10 cellular contexts compared by ENCODE assay signal in the genomic region with DNA sequence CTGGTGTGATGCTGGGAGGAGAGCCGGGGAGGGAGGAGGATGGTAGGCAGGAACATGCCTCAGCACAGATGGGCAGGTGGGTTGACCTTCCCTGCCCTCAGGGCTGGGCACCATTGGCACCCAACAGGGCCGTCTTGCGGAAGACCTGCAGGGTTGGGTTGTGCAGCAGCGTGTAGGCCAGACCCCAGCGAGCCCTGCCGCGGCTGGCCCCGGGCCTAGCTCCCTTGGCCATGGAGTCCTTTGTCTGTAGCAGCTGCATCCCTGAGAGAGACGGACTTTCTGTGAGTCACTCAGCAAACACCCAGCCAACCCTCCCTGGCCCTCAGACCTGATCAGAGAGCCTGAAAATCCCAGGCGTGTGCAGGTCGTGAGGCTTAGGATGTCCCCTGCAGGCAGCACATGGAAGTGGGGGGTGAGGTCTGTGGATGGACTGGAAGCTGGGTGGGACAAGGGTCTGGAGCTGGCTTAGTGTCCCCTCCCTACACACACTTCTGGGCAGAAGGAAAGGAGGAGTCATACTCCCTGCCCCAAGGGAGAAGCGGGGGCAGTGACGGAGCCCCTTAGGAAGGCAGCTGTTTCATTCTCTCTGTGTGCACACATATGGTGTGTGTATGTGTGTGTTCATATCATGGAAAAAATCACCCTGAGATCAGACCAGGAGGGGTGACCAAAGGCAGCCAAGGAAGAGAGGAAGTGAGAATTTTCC. TPM values are rescaled to one million over a fixed set of nuclear protein-coding genes. Genes with fewer than 3 reads are reported as not detected.
DNase-seq lines count a peak whose midpoint lies in the region; ATAC-seq and TF ChIP-seq lines count a peak whose summit lies in the region.
"Had no signal": no experiment of that assay in that cellular context is flagged by ENCODE, and none has a peak within 500 bp of the region (broad histone marks: within the 10 kb centered on the region; RNA-seq: fewer than 3 reads in every experiment).

No MANE protein-coding gene starts in this region.

- no peak overlapping the region for H3K27ac ChIP-seq in BLaER1 treated with 17β-estradiol and CSF1 and Interleukin-3, amounts not matched to agents 10 nM and 100 nM
- no peak overlapping the region; the same call in 1 of the 2 replicates for H3K27ac ChIP-seq in SJCRH30

- no peaks in the 10 kb centered on the region for H3K9me3 Mint-ChIP-seq in immature natural killer cell
- H3K9me3 Mint-ChIP-seq: activated naive CD4-positive, alpha-beta T cell treated with anti-CD3 and anti-CD28 coated beads, Interleukin-2, amount 10 ng/mL, durations not matched to agents 7 days and 5 days had no signal

- peak; percentile 28 to 29 for DNase-seq in SJCRH30
- peak; percentile 63 for DNase-seq in fibroblast of pulmonary artery (ENCODE audit: low read depth)
- DNase-seq in omental fat pad (ENCODE audit: low spot score) = no peak
- no peak for DNase-seq in immature natural killer cell
- DNase-seq in amniotic stem cell (lab: John Stamatoyannopoulos, UW) = no peak
- no peak for DNase-seq in NCI-H2081 treated with DMSO at 0.1 percent for 48 hours (lab: John Stamatoyannopoulos, UW)
- DNase-seq: activated naive CD4-positive, alpha-beta T cell treated with anti-CD3 and anti-CD28 coated beads, Interleukin-2, amount 10 ng/mL, durations not matched to agents 7 days and 5 days; NCI-H510A treated with DMSO at 0.1 percent for 48 hours had no signal

- peaks cover 0 to 32% (median 0%) of the 10 kb centered on the region in 11 experiments; a peak in 5 of 22 replicates for H4K20me1 ChIP-seq in BLaER1 treated with 17β-estradiol and CSF1 and Interleukin-3, amounts not matched to agents 10 nM and 100 nM

- H3K4me2 ChIP-seq in BLaER1 treated with 17β-estradiol and CSF1 and Interleukin-3, amounts not matched to agents 10 nM and 100 nM = peak overlapping the region in 6 of 11 experiments; percentile 8 to 37 (median 32); a peak in 9 of 22 replicates

- H3K27me3 Mint-ChIP-seq in immature natural killer cell (ENCODE audit: low read depth in 3 of 3) = peaks cover 2 to 3% (median 3%) of the 10 kb centered on the region in 3 donors

- peaks cover 0 to 19% (median 7%) of the 10 kb centered on the region in 10 experiments; a peak in 11 of 20 replicates for H3K4me1 ChIP-seq in BLaER1 treated with 17β-estradiol and CSF1 and Interleukin-3, amounts not matched to agents 10 nM and 100 nM
- peaks cover 42% of the 10 kb centered on the region for H3K4me1 ChIP-seq in SJCRH30

- H3K4me3 ChIP-seq in BLaER1 treated with 17β-estradiol and CSF1 and Interleukin-3, amounts not matched to agents 10 nM and 100 nM = no peak overlapping the region
- no peak overlapping the region for H3K4me3 ChIP-seq in SJCRH30
- no peak overlapping the region for H3K4me3 ChIP-seq in fibroblast of pulmonary artery (replicated peaks; ENCODE audit: low read depth, low read length)

- no peaks in the 10 kb centered on the region for H3K27me3 ChIP-seq in BLaER1 treated with 17β-estradiol and CSF1 and Interleukin-3, amounts not matched to agents 10 nM and 100 nM
- H3K27me3 ChIP-seq in SJCRH30 = no peaks in the 10 kb centered on the region

- H3K36me3 ChIP-seq in BLaER1 treated with 17β-estradiol and CSF1 and Interleukin-3, amounts not matched to agents 10 nM and 100 nM = no peaks in the 10 kb centered on the region
- H3K36me3 ChIP-seq in SJCRH30 = peaks cover 4% of the 10 kb centered on the region

- H3K36me3 Mint-ChIP-seq in immature natural killer cell = no peaks in the 10 kb centered on the region
- H3K36me3 Mint-ChIP-seq: activated naive CD4-positive, alpha-beta T cell treated with anti-CD3 and anti-CD28 coated beads, Interleukin-2, amount 10 ng/mL, durations not matched to agents 7 days and 5 days had no signal

- H3K27ac Mint-ChIP-seq in immature natural killer cell = no peak overlapping the region
- H3K27ac Mint-ChIP-seq: activated naive CD4-positive, alpha-beta T cell treated with anti-CD3 and anti-CD28 coated beads, Interleukin-2, amount 10 ng/mL, durations not matched to agents 7 days and 5 days had no signal

- H3K9ac ChIP-seq in BLaER1 treated with 17β-estradiol and CSF1 and Interleukin-3, amounts not matched to agents 10 nM and 100 nM = no peak overlapping the region

- no peak overlapping the region for H3K4me3 Mint-ChIP-seq in immature natural killer cell
- H3K4me3 Mint-ChIP-seq: activated naive CD4-positive, alpha-beta T cell treated with anti-CD3 and anti-CD28 coated beads, Interleukin-2, amount 10 ng/mL, durations not matched to agents 7 days and 5 days had no signal

- ATAC-seq in omental fat pad (ENCODE audit: low FRiP score) (peak; percentile 5), GM21717 (IDR thresholded peaks at IDR 0.05; ENCODE audit: unreplicated experiment) (no peak)

- H3K4me1 Mint-ChIP-seq in immature natural killer cell = no peaks in the 10 kb centered on the region
- H3K4me1 Mint-ChIP-seq: activated naive CD4-positive, alpha-beta T cell treated with anti-CD3 and anti-CD28 coated beads, Interleukin-2, amount 10 ng/mL, durations not matched to agents 7 days and 5 days had no signal

- TF ChIP-seq CTCF in fibroblast of pulmonary artery (IDR thresholded peaks at IDR 0.05; ENCODE audit: low read length, missing control alignments) (peak; percentile 16), omental fat pad (IDR thresholded peaks at IDR 0.05) (no peak)

- no peaks in the 10 kb centered on the region for H3K9me3 ChIP-seq in BLaER1 treated with 17β-estradiol and CSF1 and Interleukin-3, amounts not matched to agents 10 nM and 100 nM (replicated peaks in 1 of 11)
- H3K9me3 ChIP-seq in SJCRH30 (replicated peaks) = no peaks in the 10 kb centered on the region

RNA-seq across cellular contexts. Expression of gene ISLR, which starts 6.6 kb away (rescaled TPM):
- 19.8 and 27.7 TPM in 2 replicates for total RNA-seq in SJCRH30 (2014; rRNA removed; shearing (Covaris generic))
- total RNA-seq in omental fat pad = 100 to 1,000 TPM in 1 of 4 donors, 10 to 100 TPM in 3; 30.6 to 110 (median 65.5) TPM
- not detected for polyA plus RNA-seq in immature natural killer cell

RNA-seq across cellular contexts. Expression of gene STRA6, which starts 22.5 kb away (rescaled TPM):
- 67.8 and 94.4 TPM in 2 replicates for total RNA-seq in SJCRH30 (2014; rRNA removed; shearing (Covaris generic))
- total RNA-seq in omental fat pad = under 1 TPM in 1 of 4 donors, not detected in 3; 0.19 TPM
- polyA plus RNA-seq in immature natural killer cell = not detected

RNA-seq across cellular contexts. Expression of gene ISLR2, which starts 49.8 kb away (rescaled TPM):
- 0.30 TPM in 1 of 2 replicates, not detected in the other for total RNA-seq in SJCRH30 (2014; rRNA removed; shearing (Covaris generic))
- total RNA-seq in omental fat pad = 1 to 10 TPM in 2 of 4 donors, under 1 TPM in 1, not detected in 1; 0.69 to 4.7 (median 1.1) TPM
- polyA plus RNA-seq in immature natural killer cell = not detected

RNA-seq across cellular contexts. Expression of gene CCDC33, which starts 56.0 kb away (rescaled TPM):
- 0.38 and 1.2 TPM in 2 replicates for total RNA-seq in SJCRH30 (2014; rRNA removed; shearing (Covaris generic))
- total RNA-seq in omental fat pad = not detected
- polyA plus RNA-seq in immature natural killer cell = not detected

Comparison
In these comparisons a context has a peak if more than half of its experiments do, and no peak if none do; other contexts are left out.
1. DNase-seq: peak in SJCRH30 (2 of 2) and fibroblast of pulmonary artery (single experiment); none in omental fat pad (single experiment), immature natural killer cell (0 of 3), amniotic stem cell (single experiment) and NCI-H2081 treated with DMSO at 0.1 percent for 48 hours (single experiment).
2. RNA of gene STRA6, which starts 22.5 kb away (total RNA-seq): 67.8 to 94.4 TPM in SJCRH30; 0.19 TPM in omental fat pad; every median in the first group is over 10 times any median in the second.